ENCODE assay signal across 2 cellular contexts in genomic region chr7:128777156-128778123, GRCh38.
TF ChIP-seq lines count a peak whose summit lies in the region.

No MANE protein-coding gene starts in this region.

TF ChIP-seq in HCT116, 20 proteins besides CTCF, POLR2A, EP300 and RAD21:
- TF ChIP-seq EZH2phosphoT487 (IDR thresholded peaks at IDR 0.05; ENCODE audit: borderline replicate concordance) (no peak), ZNF274 (IDR thresholded peaks at IDR 0.05; ENCODE audit: low read depth, low read length) (no peak), SIN3A (IDR thresholded peaks at IDR 0.05; ENCODE audit: low read depth) (no peak), FOSL1 (IDR thresholded peaks at IDR 0.05; ENCODE audit: low read depth) (peak; percentile 42; the same call in 1 of the 2 replicates)

TF ChIP-seq in H1, 55 proteins besides CTCF, POLR2A, EP300 and RAD21:
- TF ChIP-seq JUND (IDR thresholded peaks at IDR 0.05; ENCODE audit: low read length), result peak; percentile 82
- no peak for TF ChIP-seq SIX5 (IDR thresholded peaks at IDR 0.05; ENCODE audit: low read depth, low read length)
